In the genomic region with DNA sequence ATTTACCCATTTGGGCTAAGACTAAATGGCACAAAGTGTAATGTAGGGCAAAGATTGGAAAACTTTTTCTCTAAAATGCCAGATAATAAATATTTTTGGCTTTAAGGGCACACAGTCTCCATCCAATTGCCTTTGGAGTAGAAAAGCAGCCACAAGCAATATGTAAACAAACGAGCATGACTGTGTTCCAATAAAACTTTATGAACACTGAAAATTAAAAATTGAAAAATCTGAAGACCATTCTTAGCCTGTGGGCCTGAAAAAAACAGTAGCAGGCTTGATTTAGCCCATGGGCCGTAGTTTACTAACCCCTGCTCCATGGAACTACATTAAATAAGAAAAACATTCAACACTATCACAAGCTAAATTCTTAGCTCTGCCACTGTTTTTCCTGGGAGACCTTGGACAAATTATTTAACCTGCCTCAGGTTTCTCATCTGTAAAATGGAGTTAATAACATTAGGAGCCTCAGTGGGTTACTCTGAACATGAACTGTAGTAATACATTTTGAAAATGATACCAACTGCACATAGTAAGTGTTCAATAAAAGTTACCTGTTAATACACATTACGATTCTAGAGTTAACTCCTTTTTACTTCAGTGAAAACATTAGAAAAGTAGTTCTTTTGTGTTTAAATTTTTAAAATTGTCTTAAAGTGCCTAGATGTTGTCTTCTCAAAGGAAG, we compare ENCODE assay signal across 8 cellular contexts. TPM values are rescaled to one million over a fixed set of nuclear protein-coding genes. Genes with fewer than 3 reads are reported as not detected.
A peak's percentile ranks its signal among the peaks of the same experiment; 100 is the strongest.
DNase-seq lines count a peak whose midpoint lies in the region; ATAC-seq and TF ChIP-seq lines count a peak whose summit lies in the region.

No MANE protein-coding gene starts in this region.

- ATAC-seq in psoas muscle (no peak), HG03175 (IDR thresholded peaks at IDR 0.05; ENCODE audit: unreplicated experiment) (no peak)

- H3K36me3 ChIP-seq in ES-I3 (ENCODE audit: insufficient read depth, low read length), result no peaks in the 10 kb centered on the region
- H3K36me3 ChIP-seq in psoas muscle (ENCODE audit: insufficient read depth in 1 of 2, low read depth in 1 of 2), result no peaks in the 10 kb centered on the region

- no peaks in the 10 kb centered on the region for H3K27me3 ChIP-seq in psoas muscle (ENCODE audit: insufficient read depth in 3 of 3, low read length in 2 of 3)

- H3K4me1 ChIP-seq in ES-I3 (ENCODE audit: insufficient read depth, low read length) (0 out of 2 replicates have a peak, but pooled peaks cover 3% of the 10 kb centered on the region), psoas muscle (no peaks in the 10 kb centered on the region)

- H3K4me3 ChIP-seq in epithelial cell of proximal tubule (ENCODE audit: low read depth, low read length) (peak overlapping the region; percentile 87), psoas muscle (peak overlapping the region; percentile 79)

- DNase-seq in OCI-M1 (lab: John Stamatoyannopoulos, UW), result peak; percentile 41
- no peak for DNase-seq in epithelial cell of proximal tubule (ENCODE audit: low read depth)
- DNase-seq in psoas muscle, result no peak
- no peak for DNase-seq in 8988T
- no peak for DNase-seq in mucosa of gallbladder (ENCODE audit: low spot score)
- DNase-seq in UCSD-AML1 (lab: John Stamatoyannopoulos, UW; ENCODE audit: unreplicated experiment), result no peak

- intact Hi-C loops in psoas muscle (cut with DNase I), result no loop called here

- peak overlapping the region; percentile 54; the same call in 1 of the 2 replicates for H3K9ac ChIP-seq in ES-I3 (ENCODE audit: low read depth, low read length)

- no peak for TF ChIP-seq CTCF in epithelial cell of proximal tubule (conservative IDR thresholded peaks at IDR 0.05; ENCODE audit: low read depth, low read length)
- no peak for TF ChIP-seq CTCF in psoas muscle (IDR thresholded peaks at IDR 0.05)

- 71 to 80% (median 72%) methylated on average over 3 of the region's 3 CpGs for WGBS in psoas muscle, 3 donors

- no peak overlapping the region for H3K27ac ChIP-seq in psoas muscle

- H3K9me3 ChIP-seq in ES-I3 (ENCODE audit: control insufficient read depth, insufficient read depth, low read length) (no peaks in the 10 kb centered on the region), psoas muscle (no peaks in the 10 kb centered on the region)

RNA-seq across cellular contexts. Expression of gene IFIH1, which starts 1.3 kb away (rescaled TPM):
- 4.8 and 8.4 TPM in 2 replicates for total RNA-seq in epithelial cell of proximal tubule
- total RNA-seq in psoas muscle, result 1 to 10 TPM; 1.3 to 3.6 (median 2.6) TPM
- polyA plus RNA-seq in psoas muscle, result 1 to 10 TPM in 2 of 3 donors, under 1 TPM in 1; 0.98 to 1.8 (median 1.5) TPM
- total RNA-seq in mucosa of gallbladder, result 15.9 TPM

RNA-seq across cellular contexts. Expression of gene GCA, which starts 26.7 kb away (rescaled TPM):
- total RNA-seq in epithelial cell of proximal tubule (20.6 and 41.6 TPM in 2 replicates), psoas muscle (1 to 10 TPM; 3.6 to 5.2 (median 4.4) TPM), mucosa of gallbladder (37.4 TPM)
- 1 to 10 TPM; 1.6 to 3.6 (median 2.4) TPM for polyA plus RNA-seq in psoas muscle
